15 cellular contexts compared by ENCODE assay signal in the genomic region with DNA sequence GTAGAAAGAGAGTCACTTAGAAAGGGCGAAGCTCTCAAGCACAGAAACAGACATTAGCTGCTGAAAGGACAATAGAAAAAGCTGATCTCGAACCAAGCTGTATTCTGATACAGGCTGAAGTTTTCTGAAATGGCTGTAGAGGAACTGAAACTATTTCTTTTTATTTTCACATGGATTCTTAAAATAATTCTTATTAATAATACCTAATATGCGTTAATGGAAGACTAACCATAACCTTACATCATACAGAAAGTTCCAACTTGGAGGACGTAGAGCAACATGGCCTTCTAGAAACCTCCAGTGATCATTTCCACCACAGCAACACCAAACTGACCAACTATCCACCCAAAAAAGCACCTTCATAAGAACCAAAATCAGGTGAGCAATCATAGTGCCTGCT.
DNase-seq lines count a peak whose midpoint lies in the region; ATAC-seq and TF ChIP-seq lines count a peak whose summit lies in the region.
"Had no signal": no experiment of that assay in that cellular context is flagged by ENCODE, and none has a peak within 500 bp of the region (broad histone marks: within the 10 kb centered on the region; RNA-seq: fewer than 3 reads in every experiment).

No MANE protein-coding gene starts in this region.

- DNase-seq in SK-N-MC (ENCODE audit: low read depth, low spot score), result no peak
- DNase-seq in activated CD8-positive, alpha-beta memory T cell treated with anti-CD3 and anti-CD28 coated beads for 24 hours, result no peak
- DNase-seq in HEK293T (ENCODE audit: extremely low spot score), result no peak
- DNase-seq: BE2C; CD8-positive, alpha-beta T cell; GF-D8; NCI-H1930; NCI-H2171; NCI-H446 treated with DMSO at 0.1 percent for 48 hours; NCI-H82 had no signal

- H3K9me3 Mint-ChIP-seq in stimulated activated memory B cell treated with anti-CD40 and anti-IgM and Interleukin-4, amounts not matched to agents 10 μg/mL and 1 μg/mL and 100 μg/mL, for 72 hours, result no peaks in the 10 kb centered on the region
- H3K9me3 Mint-ChIP-seq: CD8-positive, alpha-beta T cell had no signal

- peaks cover 30% of the 10 kb centered on the region for H3K4me1 Mint-ChIP-seq in stimulated activated memory B cell treated with anti-CD40 and anti-IgM and Interleukin-4, amounts not matched to agents 10 μg/mL and 1 μg/mL and 100 μg/mL, for 72 hours

- H3K9me3 ChIP-seq in SK-N-MC (ENCODE audit: low read depth, low read length), result no peaks in the 10 kb centered on the region
- H3K9me3 ChIP-seq: BE2C, HAP-1 had no signal

- ATAC-seq in GM19025 (IDR thresholded peaks at IDR 0.05; ENCODE audit: low read depth, unreplicated experiment) (peak; percentile 54), HG03095 (IDR thresholded peaks at IDR 0.05; ENCODE audit: unreplicated experiment) (peak; percentile 50), GM19467 (IDR thresholded peaks at IDR 0.05; ENCODE audit: unreplicated experiment) (no peak)
- no peak for ATAC-seq in stimulated activated memory B cell treated with anti-CD40 and anti-IgM and Interleukin-4, amounts not matched to agents 10 μg/mL and 1 μg/mL and 100 μg/mL, for 72 hours
- ATAC-seq: CD8-positive, alpha-beta T cell had no signal

- H3K36me3 Mint-ChIP-seq in stimulated activated memory B cell treated with anti-CD40 and anti-IgM and Interleukin-4, amounts not matched to agents 10 μg/mL and 1 μg/mL and 100 μg/mL, for 72 hours, result no peaks in the 10 kb centered on the region
- H3K36me3 Mint-ChIP-seq: CD8-positive, alpha-beta T cell had no signal

- no peaks in the 10 kb centered on the region for H3K36me3 ChIP-seq in SK-N-MC (ENCODE audit: insufficient read depth, low read length)
- H3K36me3 ChIP-seq: BE2C, HAP-1 had no signal

- POLR2A ChIA-PET in HEK293T (lab: Yijun Ruan, JAX), result no interaction called here

- peaks cover 14% of the 10 kb centered on the region for H3K27me3 Mint-ChIP-seq in stimulated activated memory B cell treated with anti-CD40 and anti-IgM and Interleukin-4, amounts not matched to agents 10 μg/mL and 1 μg/mL and 100 μg/mL, for 72 hours

- no peak overlapping the region for H3K4me3 ChIP-seq in SK-N-MC
- H3K4me3 ChIP-seq: HAP-1 had no signal

- H3K9ac ChIP-seq in SK-N-MC (ENCODE audit: insufficient read length), result no peak overlapping the region

- peak overlapping the region; percentile 8 for H3K27ac Mint-ChIP-seq in stimulated activated memory B cell treated with anti-CD40 and anti-IgM and Interleukin-4, amounts not matched to agents 10 μg/mL and 1 μg/mL and 100 μg/mL, for 72 hours
- H3K27ac Mint-ChIP-seq: CD8-positive, alpha-beta T cell had no signal

- CTCF ChIA-PET in HEK293T (lab: Yijun Ruan, JAX), result no interaction called here

- no peak overlapping the region for H3K4me3 Mint-ChIP-seq in stimulated activated memory B cell treated with anti-CD40 and anti-IgM and Interleukin-4, amounts not matched to agents 10 μg/mL and 1 μg/mL and 100 μg/mL, for 72 hours
- H3K4me3 Mint-ChIP-seq: CD8-positive, alpha-beta T cell had no signal

- H3K27ac ChIP-seq in SK-N-MC, result peak overlapping the region; percentile 70; the same call in 1 of the 2 replicates

TF ChIP-seq in HEK293T, 16 proteins besides CTCF, POLR2A, EP300 and RAD21:
- TF ChIP-seq SP1 (IDR thresholded peaks at IDR 0.05), result no peak
- no peak for TF ChIP-seq ELF4 (IDR thresholded peaks at IDR 0.05)
- no peak for TF ChIP-seq LEF1 (IDR thresholded peaks at IDR 0.05; ENCODE audit: borderline replicate concordance)
- no peak for TF ChIP-seq L3MBTL2 (conservative IDR thresholded peaks at IDR 0.05)
- no peak for TF ChIP-seq TARDBP (IDR thresholded peaks at IDR 0.05)
- no peak for TF ChIP-seq CTBP1 (IDR thresholded peaks at IDR 0.05; ENCODE audit: borderline replicate concordance)
- no peak for TF ChIP-seq NFRKB (IDR thresholded peaks at IDR 0.05)
- no peak for TF ChIP-seq SUZ12 (IDR thresholded peaks at IDR 0.05)
- TF ChIP-seq ARNT (IDR thresholded peaks at IDR 0.05), result no peak
- TF ChIP-seq FOXM1 (IDR thresholded peaks at IDR 0.05; ENCODE audit: borderline replicate concordance), result no peak
- no peak for TF ChIP-seq FOXA1 (IDR thresholded peaks at IDR 0.05)
- TF ChIP-seq, protein P1, sequence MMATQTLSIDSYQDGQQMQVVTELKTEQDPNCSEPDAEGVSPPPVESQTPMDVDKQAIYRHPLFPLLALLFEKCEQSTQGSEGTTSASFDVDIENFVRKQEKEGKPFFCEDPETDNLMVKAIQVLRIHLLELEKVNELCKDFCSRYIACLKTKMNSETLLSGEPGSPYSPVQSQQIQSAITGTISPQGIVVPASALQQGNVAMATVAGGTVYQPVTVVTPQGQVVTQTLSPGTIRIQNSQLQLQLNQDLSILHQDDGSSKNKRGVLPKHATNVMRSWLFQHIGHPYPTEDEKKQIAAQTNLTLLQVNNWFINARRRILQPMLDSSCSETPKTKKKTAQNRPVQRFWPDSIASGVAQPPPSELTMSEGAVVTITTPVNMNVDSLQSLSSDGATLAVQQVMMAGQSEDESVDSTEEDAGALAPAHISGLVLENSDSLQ (IDR thresholded peaks at IDR 0.05), result no peak
- no peak for TF ChIP-seq ZNF384 (IDR thresholded peaks at IDR 0.05)

Comparison
In these comparisons a context has a peak if more than half of its experiments do, and no peak if none do; other contexts are left out.
1. ATAC-seq: peak in GM19025 (single experiment) and HG03095 (single experiment); none in stimulated activated memory B cell treated with anti-CD40 and anti-IgM and Interleukin-4, amounts not matched to agents 10 μg/mL and 1 μg/mL and 100 μg/mL, for 72 hours (single experiment) and GM19467 (single experiment).